In genomic region chr17:44547625-44548297, GRCh38 we compare ENCODE assay signal across 2 cellular contexts.
TF ChIP-seq lines count a peak whose summit lies in the region.

No MANE protein-coding gene starts in this region.

TF ChIP-seq in SK-N-SH, 30 proteins besides CTCF, POLR2A, EP300 and RAD21 (continued from another document):
- TF ChIP-seq USF1 (IDR thresholded peaks at IDR 0.05; ENCODE audit: borderline replicate concordance, low read depth) (no peak), YY1 (IDR thresholded peaks at IDR 0.05; ENCODE audit: low read depth) (no peak)

TF ChIP-seq in SK-N-SH treated with all-trans-retinoic acid at 6 μM for 48 hours, 23 proteins besides CTCF, POLR2A, EP300 and RAD21 (continued from another document):
- no peak for TF ChIP-seq TOX (CRISPR knock-in tag; IDR thresholded peaks at IDR 0.05; ENCODE audit: borderline replicate concordance)
- TF ChIP-seq, protein P1, sequence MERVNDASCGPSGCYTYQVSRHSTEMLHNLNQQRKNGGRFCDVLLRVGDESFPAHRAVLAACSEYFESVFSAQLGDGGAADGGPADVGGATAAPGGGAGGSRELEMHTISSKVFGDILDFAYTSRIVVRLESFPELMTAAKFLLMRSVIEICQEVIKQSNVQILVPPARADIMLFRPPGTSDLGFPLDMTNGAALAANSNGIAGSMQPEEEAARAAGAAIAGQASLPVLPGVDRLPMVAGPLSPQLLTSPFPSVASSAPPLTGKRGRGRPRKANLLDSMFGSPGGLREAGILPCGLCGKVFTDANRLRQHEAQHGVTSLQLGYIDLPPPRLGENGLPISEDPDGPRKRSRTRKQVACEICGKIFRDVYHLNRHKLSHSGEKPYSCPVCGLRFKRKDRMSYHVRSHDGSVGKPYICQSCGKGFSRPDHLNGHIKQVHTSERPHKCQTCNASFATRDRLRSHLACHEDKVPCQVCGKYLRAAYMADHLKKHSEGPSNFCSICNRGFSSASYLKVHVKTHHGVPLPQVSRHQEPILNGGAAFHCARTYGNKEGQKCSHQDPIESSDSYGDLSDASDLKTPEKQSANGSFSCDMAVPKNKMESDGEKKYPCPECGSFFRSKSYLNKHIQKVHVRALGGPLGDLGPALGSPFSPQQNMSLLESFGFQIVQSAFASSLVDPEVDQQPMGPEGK (CRISPR knock-in tag; IDR thresholded peaks at IDR 0.05; ENCODE audit: borderline replicate concordance): no peak
- no peak for TF ChIP-seq ESRRG (CRISPR knock-in tag; IDR thresholded peaks at IDR 0.05)
- TF ChIP-seq, protein P2, sequence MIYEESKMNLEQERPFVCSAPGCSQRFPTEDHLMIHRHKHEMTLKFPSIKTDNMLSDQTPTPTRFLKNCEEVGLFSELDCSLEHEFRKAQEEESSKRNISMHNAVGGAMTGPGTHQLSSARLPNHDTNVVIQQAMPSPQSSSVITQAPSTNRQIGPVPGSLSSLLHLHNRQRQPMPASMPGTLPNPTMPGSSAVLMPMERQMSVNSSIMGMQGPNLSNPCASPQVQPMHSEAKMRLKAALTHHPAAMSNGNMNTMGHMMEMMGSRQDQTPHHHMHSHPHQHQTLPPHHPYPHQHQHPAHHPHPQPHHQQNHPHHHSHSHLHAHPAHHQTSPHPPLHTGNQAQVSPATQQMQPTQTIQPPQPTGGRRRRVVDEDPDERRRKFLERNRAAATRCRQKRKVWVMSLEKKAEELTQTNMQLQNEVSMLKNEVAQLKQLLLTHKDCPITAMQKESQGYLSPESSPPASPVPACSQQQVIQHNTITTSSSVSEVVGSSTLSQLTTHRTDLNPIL (CRISPR knock-in tag; IDR thresholded peaks at IDR 0.05; ENCODE audit: low read depth): no peak
- no peak for TF ChIP-seq CSDC2 (CRISPR knock-in tag; IDR thresholded peaks at IDR 0.05)
- no peak for TF ChIP-seq TSHZ2 (CRISPR knock-in tag; IDR thresholded peaks at IDR 0.05)
- no peak for TF ChIP-seq ISL1 (CRISPR knock-in tag; IDR thresholded peaks at IDR 0.05)
- no peak for TF ChIP-seq TCF4 (CRISPR knock-in tag; IDR thresholded peaks at IDR 0.05; ENCODE audit: borderline replicate concordance)
